1 cellular context compared by ENCODE assay signal in the genomic region with DNA sequence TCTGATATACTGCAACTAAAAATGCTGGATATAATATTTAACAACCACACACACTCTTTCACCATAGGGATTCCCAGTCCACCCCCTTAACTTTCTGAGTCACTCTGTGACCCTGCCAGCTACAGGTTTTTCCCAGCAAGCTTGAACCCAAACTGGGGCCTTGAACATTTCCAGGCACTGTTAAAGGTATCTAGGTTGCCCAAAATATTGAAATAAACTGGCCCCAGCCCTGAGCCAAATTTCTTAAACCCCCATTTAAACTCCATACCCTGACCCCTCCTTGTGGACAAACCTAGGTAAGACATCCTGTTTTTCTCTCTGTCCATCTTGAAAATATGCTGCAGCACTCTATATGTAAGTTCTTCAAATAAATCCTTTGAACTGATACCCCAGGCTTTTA.
TF ChIP-seq lines count a peak whose summit lies in the region.

No MANE protein-coding gene starts in this region.

TF ChIP-seq in GM23338, 12 proteins besides CTCF, POLR2A, EP300 and RAD21 (continued from another document):
- TF ChIP-seq, protein P1, sequence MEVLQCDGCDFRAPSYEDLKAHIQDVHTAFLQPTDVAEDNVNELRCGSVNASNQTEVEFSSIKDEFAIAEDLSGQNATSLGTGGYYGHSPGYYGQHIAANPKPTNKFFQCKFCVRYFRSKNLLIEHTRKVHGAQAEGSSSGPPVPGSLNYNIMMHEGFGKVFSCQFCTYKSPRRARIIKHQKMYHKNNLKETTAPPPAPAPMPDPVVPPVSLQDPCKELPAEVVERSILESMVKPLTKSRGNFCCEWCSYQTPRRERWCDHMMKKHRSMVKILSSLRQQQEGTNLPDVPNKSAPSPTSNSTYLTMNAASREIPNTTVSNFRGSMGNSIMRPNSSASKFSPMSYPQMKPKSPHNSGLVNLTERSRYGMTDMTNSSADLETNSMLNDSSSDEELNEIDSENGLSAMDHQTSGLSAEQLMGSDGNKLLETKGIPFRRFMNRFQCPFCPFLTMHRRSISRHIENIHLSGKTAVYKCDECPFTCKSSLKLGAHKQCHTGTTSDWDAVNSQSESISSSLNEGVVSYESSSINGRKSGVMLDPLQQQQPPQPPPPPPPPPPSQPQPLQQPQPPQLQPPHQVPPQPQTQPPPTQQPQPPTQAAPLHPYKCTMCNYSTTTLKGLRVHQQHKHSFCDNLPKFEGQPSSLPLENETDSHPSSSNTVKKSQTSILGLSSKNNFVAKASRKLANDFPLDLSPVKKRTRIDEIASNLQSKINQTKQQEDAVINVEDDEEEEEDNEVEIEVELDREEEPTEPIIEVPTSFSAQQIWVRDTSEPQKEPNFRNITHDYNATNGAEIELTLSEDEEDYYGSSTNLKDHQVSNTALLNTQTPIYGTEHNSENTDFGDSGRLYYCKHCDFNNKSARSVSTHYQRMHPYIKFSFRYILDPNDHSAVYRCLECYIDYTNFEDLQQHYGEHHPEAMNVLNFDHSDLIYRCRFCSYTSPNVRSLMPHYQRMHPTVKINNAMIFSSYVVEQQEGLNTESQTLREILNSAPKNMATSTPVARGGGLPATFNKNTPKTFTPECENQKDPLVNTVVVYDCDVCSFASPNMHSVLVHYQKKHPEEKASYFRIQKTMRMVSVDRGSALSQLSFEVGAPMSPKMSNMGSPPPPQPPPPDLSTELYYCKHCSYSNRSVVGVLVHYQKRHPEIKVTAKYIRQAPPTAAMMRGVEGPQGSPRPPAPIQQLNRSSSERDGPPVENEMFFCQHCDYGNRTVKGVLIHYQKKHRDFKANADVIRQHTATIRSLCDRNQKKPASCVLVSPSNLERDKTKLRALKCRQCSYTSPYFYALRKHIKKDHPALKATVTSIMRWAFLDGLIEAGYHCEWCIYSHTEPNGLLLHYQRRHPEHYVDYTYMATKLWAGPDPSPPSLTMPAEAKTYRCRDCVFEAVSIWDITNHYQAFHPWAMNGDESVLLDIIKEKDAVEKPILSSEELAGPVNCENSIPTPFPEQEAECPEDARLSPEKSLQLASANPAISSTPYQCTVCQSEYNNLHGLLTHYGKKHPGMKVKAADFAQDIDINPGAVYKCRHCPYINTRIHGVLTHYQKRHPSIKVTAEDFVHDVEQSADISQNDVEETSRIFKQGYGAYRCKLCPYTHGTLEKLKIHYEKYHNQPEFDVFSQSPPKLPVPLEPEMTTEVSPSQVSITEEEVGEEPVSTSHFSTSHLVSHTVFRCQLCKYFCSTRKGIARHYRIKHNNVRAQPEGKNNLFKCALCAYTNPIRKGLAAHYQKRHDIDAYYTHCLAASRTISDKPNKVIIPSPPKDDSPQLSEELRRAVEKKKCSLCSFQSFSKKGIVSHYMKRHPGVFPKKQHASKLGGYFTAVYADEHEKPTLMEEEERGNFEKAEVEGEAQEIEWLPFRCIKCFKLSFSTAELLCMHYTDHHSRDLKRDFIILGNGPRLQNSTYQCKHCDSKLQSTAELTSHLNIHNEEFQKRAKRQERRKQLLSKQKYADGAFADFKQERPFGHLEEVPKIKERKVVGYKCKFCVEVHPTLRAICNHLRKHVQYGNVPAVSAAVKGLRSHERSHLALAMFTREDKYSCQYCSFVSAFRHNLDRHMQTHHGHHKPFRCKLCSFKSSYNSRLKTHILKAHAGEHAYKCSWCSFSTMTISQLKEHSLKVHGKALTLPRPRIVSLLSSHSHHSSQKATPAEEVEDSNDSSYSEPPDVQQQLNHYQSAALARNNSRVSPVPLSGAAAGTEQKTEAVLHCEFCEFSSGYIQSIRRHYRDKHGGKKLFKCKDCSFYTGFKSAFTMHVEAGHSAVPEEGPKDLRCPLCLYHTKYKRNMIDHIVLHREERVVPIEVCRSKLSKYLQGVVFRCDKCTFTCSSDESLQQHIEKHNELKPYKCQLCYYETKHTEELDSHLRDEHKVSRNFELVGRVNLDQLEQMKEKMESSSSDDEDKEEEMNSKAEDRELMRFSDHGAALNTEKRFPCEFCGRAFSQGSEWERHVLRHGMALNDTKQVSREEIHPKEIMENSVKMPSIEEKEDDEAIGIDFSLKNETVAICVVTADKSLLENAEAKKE (CRISPR knock-in tag; IDR thresholded peaks at IDR 0.05): no peak
- TF ChIP-seq, protein P2, sequence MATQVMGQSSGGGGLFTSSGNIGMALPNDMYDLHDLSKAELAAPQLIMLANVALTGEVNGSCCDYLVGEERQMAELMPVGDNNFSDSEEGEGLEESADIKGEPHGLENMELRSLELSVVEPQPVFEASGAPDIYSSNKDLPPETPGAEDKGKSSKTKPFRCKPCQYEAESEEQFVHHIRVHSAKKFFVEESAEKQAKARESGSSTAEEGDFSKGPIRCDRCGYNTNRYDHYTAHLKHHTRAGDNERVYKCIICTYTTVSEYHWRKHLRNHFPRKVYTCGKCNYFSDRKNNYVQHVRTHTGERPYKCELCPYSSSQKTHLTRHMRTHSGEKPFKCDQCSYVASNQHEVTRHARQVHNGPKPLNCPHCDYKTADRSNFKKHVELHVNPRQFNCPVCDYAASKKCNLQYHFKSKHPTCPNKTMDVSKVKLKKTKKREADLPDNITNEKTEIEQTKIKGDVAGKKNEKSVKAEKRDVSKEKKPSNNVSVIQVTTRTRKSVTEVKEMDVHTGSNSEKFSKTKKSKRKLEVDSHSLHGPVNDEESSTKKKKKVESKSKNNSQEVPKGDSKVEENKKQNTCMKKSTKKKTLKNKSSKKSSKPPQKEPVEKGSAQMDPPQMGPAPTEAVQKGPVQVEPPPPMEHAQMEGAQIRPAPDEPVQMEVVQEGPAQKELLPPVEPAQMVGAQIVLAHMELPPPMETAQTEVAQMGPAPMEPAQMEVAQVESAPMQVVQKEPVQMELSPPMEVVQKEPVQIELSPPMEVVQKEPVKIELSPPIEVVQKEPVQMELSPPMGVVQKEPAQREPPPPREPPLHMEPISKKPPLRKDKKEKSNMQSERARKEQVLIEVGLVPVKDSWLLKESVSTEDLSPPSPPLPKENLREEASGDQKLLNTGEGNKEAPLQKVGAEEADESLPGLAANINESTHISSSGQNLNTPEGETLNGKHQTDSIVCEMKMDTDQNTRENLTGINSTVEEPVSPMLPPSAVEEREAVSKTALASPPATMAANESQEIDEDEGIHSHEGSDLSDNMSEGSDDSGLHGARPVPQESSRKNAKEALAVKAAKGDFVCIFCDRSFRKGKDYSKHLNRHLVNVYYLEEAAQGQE (IDR thresholded peaks at IDR 0.05; ENCODE audit: unreplicated experiment): no peak
- TF ChIP-seq, protein P3, sequence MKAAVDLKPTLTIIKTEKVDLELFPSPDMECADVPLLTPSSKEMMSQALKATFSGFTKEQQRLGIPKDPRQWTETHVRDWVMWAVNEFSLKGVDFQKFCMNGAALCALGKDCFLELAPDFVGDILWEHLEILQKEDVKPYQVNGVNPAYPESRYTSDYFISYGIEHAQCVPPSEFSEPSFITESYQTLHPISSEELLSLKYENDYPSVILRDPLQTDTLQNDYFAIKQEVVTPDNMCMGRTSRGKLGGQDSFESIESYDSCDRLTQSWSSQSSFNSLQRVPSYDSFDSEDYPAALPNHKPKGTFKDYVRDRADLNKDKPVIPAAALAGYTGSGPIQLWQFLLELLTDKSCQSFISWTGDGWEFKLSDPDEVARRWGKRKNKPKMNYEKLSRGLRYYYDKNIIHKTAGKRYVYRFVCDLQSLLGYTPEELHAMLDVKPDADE (IDR thresholded peaks at IDR 0.05): no peak
- no peak for TF ChIP-seq POLR2AphosphoS5 (IDR thresholded peaks at IDR 0.05; ENCODE audit: low read depth)
- no peak for TF ChIP-seq EZH2phosphoT487 (IDR thresholded peaks at IDR 0.05; ENCODE audit: unreplicated experiment)
